13 cellular contexts compared by ENCODE assay signal in genomic region chr3:119310052-119310451, GRCh38. TPM values are rescaled to one million over a fixed set of nuclear protein-coding genes. Genes with fewer than 3 reads are reported as not detected.
DNase-seq lines count a peak whose midpoint lies in the region; ATAC-seq and TF ChIP-seq lines count a peak whose summit lies in the region.
"Had no signal": no experiment of that assay in that cellular context is flagged by ENCODE, and none has a peak within 500 bp of the region (broad histone marks: within the 10 kb centered on the region; RNA-seq: fewer than 3 reads in every experiment).

No MANE protein-coding gene starts in this region.

- peaks cover 9% of the 10 kb centered on the region; the same call in 1 of the 2 replicates for H3F3A ChIP-seq in PC-9 (ENCODE audit: insufficient read depth, low read depth)

- no peak overlapping the region for H2AFZ ChIP-seq in PC-9

- H3K9me3 Mint-ChIP-seq in endothelial cell (ENCODE audit: unreplicated experiment): no peaks in the 10 kb centered on the region
- H3K9me3 Mint-ChIP-seq: CD8-positive, alpha-beta T cell; naive B cell had no signal

- DNase-seq in PC-9: peak; percentile 41 to 51
- DNase-seq in endothelial cell (ENCODE audit: low spot score): no peak
- DNase-seq in mucosa of descending colon: no peak
- no peak for DNase-seq in putamen (ENCODE audit: low spot score)
- DNase-seq in activated CD4-positive, alpha-beta T cell treated with anti-CD3 and anti-CD28 coated beads for 48 hours: no peak
- DNase-seq in NCI-H1694 (lab: John Stamatoyannopoulos, UW): no peak
- DNase-seq: CD8-positive, alpha-beta T cell; naive B cell; NCI-H510A treated with DMSO at 0.1 percent for 48 hours; T-helper 9 cell had no signal

- intact Hi-C loops in PC-9 (cut with micrococcal nuclease; ENCODE audit: unreplicated experiment): no loop called here
- intact Hi-C loops in mucosa of descending colon (cut with DNase I, micrococcal nuclease): no loop called here

- no peaks in the 10 kb centered on the region for H3K9me2 ChIP-seq in PC-9 (ENCODE audit: insufficient read depth)

- peaks cover 0 to 57% (median 0%) of the 10 kb centered on the region in 11 experiments; a peak in 5 of 22 replicates for H3K36me3 ChIP-seq in BLaER1 treated with 17β-estradiol and CSF1 and Interleukin-3, amounts not matched to agents 10 nM and 100 nM
- H3K36me3 ChIP-seq in PC-9 (ENCODE audit: low read depth) (no peaks in the 10 kb centered on the region), mucosa of descending colon (ENCODE audit: low read depth) (no peaks in the 10 kb centered on the region)

- H3K4me1 Mint-ChIP-seq in endothelial cell (ENCODE audit: unreplicated experiment): peaks cover 71% of the 10 kb centered on the region

- peaks cover 8% of the 10 kb centered on the region for H3K27me3 Mint-ChIP-seq in endothelial cell (ENCODE audit: unreplicated experiment)

- peak overlapping the region; percentile 76 for H3K27ac Mint-ChIP-seq in endothelial cell (ENCODE audit: unreplicated experiment)
- H3K27ac Mint-ChIP-seq: CD8-positive, alpha-beta T cell had no signal

- no peak overlapping the region for H3K4me3 ChIP-seq in BLaER1 treated with 17β-estradiol and CSF1 and Interleukin-3, amounts not matched to agents 10 nM and 100 nM
- H3K4me3 ChIP-seq in PC-9 (no peak overlapping the region), mucosa of descending colon (no peak overlapping the region)

- H3K27me3 ChIP-seq in BLaER1 treated with 17β-estradiol and CSF1 and Interleukin-3, amounts not matched to agents 10 nM and 100 nM: no peaks in the 10 kb centered on the region
- no peaks in the 10 kb centered on the region for H3K27me3 ChIP-seq in PC-9 (ENCODE audit: insufficient read depth, low read depth)

- H3K4me2 ChIP-seq in BLaER1 treated with 17β-estradiol and CSF1 and Interleukin-3, amounts not matched to agents 10 nM and 100 nM: peak overlapping the region in 7 of 11 experiments; percentile 77 to 93 (median 85); a peak in 14 of 22 replicates
- no peak overlapping the region for H3K4me2 ChIP-seq in PC-9

- H3K36me3 Mint-ChIP-seq in endothelial cell (ENCODE audit: low read depth, unreplicated experiment): peaks cover 61% of the 10 kb centered on the region
- H3K36me3 Mint-ChIP-seq: naive B cell had no signal

- CTCF ChIA-PET in PC-9 (lab: Charles Lee): no interaction called here

- ATAC-seq in mucosa of descending colon (peak; percentile 51), GM18519 (IDR thresholded peaks at IDR 0.05; ENCODE audit: low FRiP score, unreplicated experiment) (no peak)
- ATAC-seq: CD8-positive, alpha-beta T cell; esophagus mucosa had no signal

- no peaks in the 10 kb centered on the region for H3K9me3 ChIP-seq in BLaER1 treated with 17β-estradiol and CSF1 and Interleukin-3, amounts not matched to agents 10 nM and 100 nM (replicated peaks in 1 of 11)
- H3K9me3 ChIP-seq in PC-9 (ENCODE audit: insufficient read depth, low read depth) (no peaks in the 10 kb centered on the region), mucosa of descending colon (no peaks in the 10 kb centered on the region)

- H4K20me1 ChIP-seq in BLaER1 treated with 17β-estradiol and CSF1 and Interleukin-3, amounts not matched to agents 10 nM and 100 nM: peaks cover 0 to 64% (median 0%) of the 10 kb centered on the region in 11 experiments; a peak in 5 of 22 replicates
- H4K20me1 ChIP-seq in PC-9 (ENCODE audit: insufficient read depth): no peaks in the 10 kb centered on the region

- POLR2A ChIA-PET in PC-9 (lab: Charles Lee; ENCODE audit: unreplicated experiment): interaction anchor here (0.5 kb wide), 1 partner anchor 609 kb away, joined by 3 read pairs; no protein-coding TSS in a partner anchor

- peaks cover 11 to 87% (median 43%) of the 10 kb centered on the region in 10 experiments for H3K4me1 ChIP-seq in BLaER1 treated with 17β-estradiol and CSF1 and Interleukin-3, amounts not matched to agents 10 nM and 100 nM
- peaks cover 10% of the 10 kb centered on the region for H3K4me1 ChIP-seq in PC-9 (replicated peaks; ENCODE audit: insufficient read depth)
- H3K4me1 ChIP-seq in mucosa of descending colon (ENCODE audit: low read depth): peaks cover 6% of the 10 kb centered on the region

- peak overlapping the region; percentile 43 for H3K4me3 Mint-ChIP-seq in endothelial cell (ENCODE audit: unreplicated experiment)
- H3K4me3 Mint-ChIP-seq: CD8-positive, alpha-beta T cell; naive B cell had no signal

- BruUV-seq in PC-9 (replicated peaks; lab: Mats Ljungman, UMichigan): no TSS peak

- no peak for TF ChIP-seq CTCF in PC-9 (conservative IDR thresholded peaks at IDR 0.05)
- TF ChIP-seq CTCF in endothelial cell (IDR thresholded peaks at IDR 0.05; ENCODE audit: unreplicated experiment): no peak
- TF ChIP-seq CTCF in mucosa of descending colon (IDR thresholded peaks at IDR 0.05): no peak

- H3K79me2 ChIP-seq in PC-9 (ENCODE audit: low read depth): no peaks in the 10 kb centered on the region

- H3K9ac ChIP-seq in BLaER1 treated with 17β-estradiol and CSF1 and Interleukin-3, amounts not matched to agents 10 nM and 100 nM: no peak overlapping the region

- H3K27ac ChIP-seq in BLaER1 treated with 17β-estradiol and CSF1 and Interleukin-3, amounts not matched to agents 10 nM and 100 nM: peak overlapping the region in 6 of 11 experiments; percentile 4 to 75 (median 58); a peak in 8 of 22 replicates
- H3K27ac ChIP-seq in PC-9: no peak overlapping the region

RNA-seq across cellular contexts. Expression of gene ARHGAP31, which starts 15.9 kb away (rescaled TPM):
- total RNA-seq in PC-9 (2021) (0.48 and 0.58 TPM in 2 replicates), endothelial cell (ENCODE audit: unreplicated experiment) (114 TPM), mucosa of descending colon (10 to 100 TPM in 2 of 3 donors, 1 to 10 TPM in 1; 7.7 to 25.8 (median 11.8) TPM)

Comparison
In these comparisons a context has a peak if more than half of its experiments do, and no peak if none do; other contexts are left out.
1. DNase-seq: peak in PC-9 (2 of 2); none in endothelial cell (single experiment), mucosa of descending colon (0 of 3), putamen (single experiment), activated CD4-positive, alpha-beta T cell treated with anti-CD3 and anti-CD28 coated beads for 48 hours (single experiment) and NCI-H1694 (single experiment).